In the genomic region with DNA sequence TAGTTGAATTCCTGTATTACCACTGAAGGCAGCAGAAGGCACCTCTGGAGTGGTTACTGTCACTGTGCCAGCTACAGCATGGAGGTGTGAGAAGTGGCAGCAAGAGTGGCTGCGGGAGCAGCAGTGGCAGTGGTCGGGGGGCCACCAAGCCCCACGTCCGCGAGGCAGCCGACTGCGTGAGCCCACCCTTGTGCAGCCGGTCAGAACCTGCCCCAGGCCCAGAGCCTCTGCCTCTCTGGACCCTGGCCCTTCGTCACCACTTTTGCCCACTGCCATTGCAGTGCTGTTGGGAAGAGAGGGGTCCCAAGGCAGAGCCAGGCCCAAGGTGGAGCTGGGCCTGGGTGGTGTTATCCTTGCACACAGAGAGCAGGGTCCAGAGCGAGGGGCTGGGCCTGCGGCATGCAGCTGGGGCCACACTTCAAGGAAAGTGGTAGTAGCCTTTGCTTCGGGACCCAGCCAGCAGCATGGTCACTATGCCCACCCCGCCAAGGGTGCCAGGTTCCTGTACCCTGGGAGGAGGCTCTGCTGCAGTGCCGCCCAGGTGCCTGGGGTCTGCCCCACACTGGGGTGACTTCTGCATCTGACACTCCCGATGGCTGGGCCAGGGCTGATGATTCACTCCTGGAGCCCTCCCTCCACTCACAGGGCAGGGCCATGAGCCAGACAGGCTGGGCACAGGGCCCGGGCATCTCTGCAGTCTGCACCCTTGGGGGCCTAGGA, we compare ENCODE assay signal across 24 cellular contexts.
DNase-seq lines count a peak whose midpoint lies in the region; ATAC-seq, FAIRE-seq and TF ChIP-seq lines count a peak whose summit lies in the region.
"Had no signal": no experiment of that assay in that cellular context is flagged by ENCODE, and none has a peak within 500 bp of the region (broad histone marks: within the 10 kb centered on the region; RNA-seq: fewer than 3 reads in every experiment).

No MANE protein-coding gene starts in this region.

- H3K27ac ChIP-seq in H1 (ENCODE audit: low read depth, low read length) (no peak overlapping the region), neuronal stem cell (replicated peaks; ENCODE audit: low read length) (no peak overlapping the region), aorta (ENCODE audit: low read depth in 1 of 2, low read length in 2 of 2) (no peak overlapping the region)
- H3K27ac ChIP-seq: C4-2B, SJSA1 had no signal

- POLR2A ChIA-PET in H1 (lab: Charles Lee; ENCODE audit: partially characterized antibody): no interaction called here

- no peak overlapping the region for H3K4me3 Mint-ChIP-seq in natural killer cell treated with Interleukin-12 subunit alpha and Interleukin-12 subunit beta and Interleukin-15 and Interleukin-18, amount 100 ng/mL, for 72 hours
- no peak overlapping the region for H3K4me3 Mint-ChIP-seq in natural killer cell
- H3K4me3 Mint-ChIP-seq: B cell had no signal

- no peaks in the 10 kb centered on the region for H3K27me3 Mint-ChIP-seq in natural killer cell treated with Interleukin-12 subunit alpha and Interleukin-12 subunit beta and Interleukin-15 and Interleukin-18, amount 100 ng/mL, for 72 hours
- H3K27me3 Mint-ChIP-seq in natural killer cell (ENCODE audit: low read depth in 2 of 2): no peaks in the 10 kb centered on the region
- H3K27me3 Mint-ChIP-seq: B cell had no signal

- no peaks in the 10 kb centered on the region for H3K27me3 ChIP-seq in H1 (replicated peaks in 1 of 4; ENCODE audit: control insufficient read depth in 3 of 4, extremely low read depth in 1 of 4, insufficient read depth in 3 of 4, low read length in 3 of 4)
- no peaks in the 10 kb centered on the region for H3K27me3 ChIP-seq in neuronal stem cell (ENCODE audit: control insufficient read depth in 3 of 3, insufficient read depth in 3 of 3, low read depth in 1 of 3, low read length in 3 of 3)
- H3K27me3 ChIP-seq in aorta (ENCODE audit: control insufficient read depth in 1 of 2, insufficient read depth in 2 of 2, low read length in 1 of 2): no peaks in the 10 kb centered on the region
- H3K27me3 ChIP-seq: SJSA1 had no signal

- no peak overlapping the region for H2BK5ac ChIP-seq in H1 (ENCODE audit: low read depth, low read length)
- H2BK5ac ChIP-seq in neuronal stem cell (ENCODE audit: low read length): no peak overlapping the region

- H4K91ac ChIP-seq in H1 (replicated peaks; ENCODE audit: insufficient read length, low read length) (no peak overlapping the region), neuronal stem cell (ENCODE audit: low read depth, low read length, poor library complexity) (no peak overlapping the region)

- H4K8ac ChIP-seq in H1 (ENCODE audit: extremely low read depth, insufficient read depth, low read length) (peak overlapping the region; percentile 80), neuronal stem cell (ENCODE audit: low read depth, low read length) (peak overlapping the region; percentile 82)

- no peaks in the 10 kb centered on the region for H3K23me2 ChIP-seq in H1 (ENCODE audit: low read depth, low read length)

- FAIRE-seq in H1 (lab: Jason Lieb, UNC): no peak
- FAIRE-seq: GM12892 had no signal

- intact Hi-C loops in natural killer cell (cut with micrococcal nuclease): no loop called here
- intact Hi-C loops in aorta (cut with DNase I): no loop called here

- H3K4me3 ChIP-seq in H1 (ENCODE audit: extremely low read depth in 1 of 4, insufficient read depth in 2 of 4, low read depth in 3 of 4, low read length in 4 of 4) (no peak overlapping the region), neuronal stem cell (ENCODE audit: low read length in 2 of 2) (peak overlapping the region in 1 of 2 donors; percentile 16), aorta (ENCODE audit: low read length in 2 of 2) (no peak overlapping the region)
- H3K4me3 ChIP-seq: SJSA1 had no signal

- TF ChIP-seq POLR2A in H1 (IDR thresholded peaks at IDR 0.05; ENCODE audit: control extremely low read depth in 1 of 2, low read depth in 2 of 2, low read length in 2 of 2): no peak

- no peak overlapping the region for H3K23ac ChIP-seq in H1 (ENCODE audit: insufficient read length)
- H3K23ac ChIP-seq in neuronal stem cell (ENCODE audit: low read depth, low read length, poor library complexity): peak overlapping the region; percentile 65

- no peak overlapping the region for H3K9ac ChIP-seq in H1 (replicated peaks in 1 of 4; ENCODE audit: extremely low read depth in 1 of 4, low read depth in 3 of 4, low read length in 3 of 4)
- no peak overlapping the region for H3K9ac ChIP-seq in neuronal stem cell (ENCODE audit: low read depth, low read length, poor library complexity)

- no peaks in the 10 kb centered on the region for H3K36me3 ChIP-seq in H1 (ENCODE audit: control insufficient read depth in 2 of 4, insufficient read depth in 4 of 4, low read length in 3 of 4)
- H3K36me3 ChIP-seq in neuronal stem cell (replicated peaks in 1 of 2; ENCODE audit: control insufficient read depth in 2 of 2, insufficient read depth in 2 of 2, low read length in 2 of 2): no peaks in the 10 kb centered on the region
- H3K36me3 ChIP-seq in aorta (ENCODE audit: control insufficient read depth in 1 of 2, insufficient read depth in 2 of 2, low read length in 1 of 2): no peaks in the 10 kb centered on the region
- H3K36me3 ChIP-seq: SJSA1 had no signal

- no peak for TF ChIP-seq RAD21 in H1 (IDR thresholded peaks at IDR 0.05 in 1 of 2, conservative IDR thresholded peaks at IDR 0.05 in 1 of 2; ENCODE audit: low read depth in 2 of 2, low read length in 2 of 2)

- CTCF ChIA-PET in H1 (lab: Charles Lee; ENCODE audit: partially characterized antibody): no interaction called here

- H3K27ac Mint-ChIP-seq in natural killer cell treated with Interleukin-12 subunit alpha and Interleukin-12 subunit beta and Interleukin-15 and Interleukin-18, amount 100 ng/mL, for 72 hours: no peak overlapping the region
- no peak overlapping the region for H3K27ac Mint-ChIP-seq in natural killer cell
- H3K27ac Mint-ChIP-seq: B cell had no signal

- H2BK15ac ChIP-seq in H1 (ENCODE audit: low read length): no peak overlapping the region
- no peak overlapping the region for H2BK15ac ChIP-seq in neuronal stem cell (ENCODE audit: low read length)

- TF ChIP-seq CTCF in natural killer cell (IDR thresholded peaks at IDR 0.05) (no peak), H1 (IDR thresholded peaks at IDR 0.05; ENCODE audit: control extremely low read depth in 1 of 3, insufficient read depth in 1 of 3, low read depth in 1 of 3, low read length in 3 of 3) (no peak)

- H2BK12ac ChIP-seq in H1 (ENCODE audit: low read depth, low read length) (no peak overlapping the region), neuronal stem cell (ENCODE audit: low read length) (no peak overlapping the region)

- no peak overlapping the region for H3K14ac ChIP-seq in H1 (ENCODE audit: insufficient read length)
- H3K14ac ChIP-seq in neuronal stem cell (ENCODE audit: low read length): no peak overlapping the region

- H3K79me1 ChIP-seq in H1 (ENCODE audit: low read depth, low read length) (no peaks in the 10 kb centered on the region), neuronal stem cell (ENCODE audit: low read depth, low read length) (no peaks in the 10 kb centered on the region)

- no peak overlapping the region for H3K4ac ChIP-seq in H1 (replicated peaks; ENCODE audit: insufficient read length, low read depth, low read length)
- H3K4ac ChIP-seq in neuronal stem cell (ENCODE audit: low read length): no peak overlapping the region

- H2AFZ ChIP-seq in H1 (ENCODE audit: low read length): peak overlapping the region; percentile 62; the same call in 1 of the 2 replicates
- no peak overlapping the region for H2AFZ ChIP-seq in neuronal stem cell (ENCODE audit: low read length)

- H3K79me2 ChIP-seq in H1 (ENCODE audit: control insufficient read depth in 1 of 2, insufficient read depth in 2 of 2, low read length in 2 of 2): no peaks in the 10 kb centered on the region

- H2BK20ac ChIP-seq in H1 (ENCODE audit: low read length): no peak overlapping the region

- no peak overlapping the region for H2AK5ac ChIP-seq in H1 (ENCODE audit: low read depth, low read length)
- H2AK5ac ChIP-seq in neuronal stem cell (ENCODE audit: low read depth, low read length): peak overlapping the region; percentile 74

- H3K18ac ChIP-seq in H1 (ENCODE audit: extremely low read depth, low read length): no peak overlapping the region
- H3K18ac ChIP-seq in neuronal stem cell (ENCODE audit: low read length): peak overlapping the region; percentile 48

- no peaks in the 10 kb centered on the region for H3K4me1 Mint-ChIP-seq in natural killer cell treated with Interleukin-12 subunit alpha and Interleukin-12 subunit beta and Interleukin-15 and Interleukin-18, amount 100 ng/mL, for 72 hours (ENCODE audit: low read depth in 2 of 2)
- H3K4me1 Mint-ChIP-seq in natural killer cell: no peaks in the 10 kb centered on the region
- H3K4me1 Mint-ChIP-seq: B cell had no signal

- H3K9me3 ChIP-seq in H1 (ENCODE audit: insufficient read depth in 2 of 2, low read depth in 1 of 2, low read length in 1 of 2) (no peaks in the 10 kb centered on the region), neuronal stem cell (replicated peaks in 1 of 2; ENCODE audit: control insufficient read depth in 2 of 2, insufficient read depth in 1 of 2, low read depth in 1 of 2, low read length in 2 of 2) (peaks cover 0 to 2% of the 10 kb centered on the region in 2 donors), aorta (ENCODE audit: control insufficient read depth, low read length) (no peaks in the 10 kb centered on the region)

- H2BK120ac ChIP-seq in H1 (replicated peaks; ENCODE audit: low read depth, low read length): no peak overlapping the region
- no peak overlapping the region for H2BK120ac ChIP-seq in neuronal stem cell (ENCODE audit: low read depth, low read length)

- H4K20me1 ChIP-seq in H1 (replicated peaks in 1 of 2; ENCODE audit: control insufficient read depth in 1 of 2, insufficient read depth in 2 of 2, low read length in 2 of 2): no peaks in the 10 kb centered on the region

- peak; percentile 60 for DNase-seq in natural killer cell treated with Interleukin-12 subunit alpha and Interleukin-12 subunit beta and Interleukin-15 and Interleukin-18, amount 100 ng/mL, for 72 hours (ENCODE audit: low spot score)
- DNase-seq in natural killer cell (no peak), H1 (ENCODE audit: low read depth in 1 of 2, low spot score in 2 of 2) (no peak), neuronal stem cell (ENCODE audit: low spot score) (no peak), aorta (peak; percentile 22 to 57), hippocampal formation (lab: John Stamatoyannopoulos, UW) (no peak)
- DNase-seq: Calu3; DMS79 treated with DMSO at 0.1 percent for 48 hours; GF-D8; H7; KBM-7; NCI-H1105 treated with DMSO at 0.1 percent for 48 hours; NCI-H2029 treated with DMSO at 0.1 percent for 48 hours; NCI-H446 treated with DMSO at 0.1 percent for 48 hours; NCI-H526; NCI-H82; NK-92 treated with Interleukin-12 subunit alpha and Interleukin-12 subunit beta, amount 100 ng/mL, for 24 hours; PC-3 had no signal

- H3K36me3 Mint-ChIP-seq in natural killer cell treated with Interleukin-12 subunit alpha and Interleukin-12 subunit beta and Interleukin-15 and Interleukin-18, amount 100 ng/mL, for 72 hours: no peaks in the 10 kb centered on the region
- H3K36me3 Mint-ChIP-seq in natural killer cell: peaks cover under 1% of the 10 kb centered on the region

- peak; percentile 20 to 52 for ATAC-seq in natural killer cell treated with Interleukin-12 subunit alpha and Interleukin-12 subunit beta and Interleukin-15 and Interleukin-18, amount 100 ng/mL, for 72 hours
- ATAC-seq in natural killer cell (no peak), aorta (ENCODE audit: low FRiP score) (peak; percentile 49), HG02884 (IDR thresholded peaks at IDR 0.05; ENCODE audit: unreplicated experiment) (no peak), GM19324 (IDR thresholded peaks at IDR 0.05; ENCODE audit: low FRiP score, unreplicated experiment) (no peak)
- ATAC-seq: PC-3 had no signal

- 87% methylated on average over 15 of the region's 16 CpGs; no CpG with 5 or more reads in 1 of the 2 experiments for WGBS in H1 (ENCODE audit: extremely low coverage in 1 of 2, insufficient coverage in 1 of 2, insufficient read length in 1 of 2, insufficient replicate concordance in 2 of 2, low coverage in 1 of 2, low lambda C conversion rate in 2 of 2, missing lambda C conversion rate in 1 of 2), 2 experiments
- no CpG with 5 or more reads among the region's 16 CpGs for WGBS in neuronal stem cell (ENCODE audit: extremely low coverage in 2 of 2, insufficient read length in 2 of 2, insufficient replicate concordance in 1 of 2), 2 donors
- 88 to 93% methylated on average over 16 of the region's 16 CpGs for WGBS in aorta, 2 donors

- TF ChIP-seq EP300 in H1 (IDR thresholded peaks at IDR 0.05; ENCODE audit: borderline replicate concordance in 1 of 2, low read depth in 2 of 2, low read length in 2 of 2): no peak

- no peak overlapping the region for H4K5ac ChIP-seq in H1 (ENCODE audit: insufficient read length, low read depth, low read length)

- H3K4me1 ChIP-seq in H1 (replicated peaks in 1 of 4; ENCODE audit: control insufficient read depth in 3 of 4, insufficient read depth in 4 of 4, low read length in 3 of 4) (no peaks in the 10 kb centered on the region), neuronal stem cell (ENCODE audit: control insufficient read depth in 2 of 2, insufficient read depth in 1 of 2, low read depth in 1 of 2, low read length in 2 of 2) (no peaks in the 10 kb centered on the region), aorta (ENCODE audit: control insufficient read depth in 1 of 2, insufficient read depth in 2 of 2, low read length in 2 of 2) (no peaks in the 10 kb centered on the region)
- H3K4me1 ChIP-seq: SJSA1 had no signal

- no peak overlapping the region for H3K4me2 ChIP-seq in H1 (ENCODE audit: insufficient read depth in 1 of 2, low read depth in 2 of 2, low read length in 2 of 2)
- no peak overlapping the region for H3K4me2 ChIP-seq in neuronal stem cell (ENCODE audit: insufficient read depth, low read length, poor library complexity, severe bottlenecking)

- H3K9me3 Mint-ChIP-seq in natural killer cell treated with Interleukin-12 subunit alpha and Interleukin-12 subunit beta and Interleukin-15 and Interleukin-18, amount 100 ng/mL, for 72 hours: peaks cover 7% of the 10 kb centered on the region
- peaks cover 2 to 10% of the 10 kb centered on the region in 2 donors for H3K9me3 Mint-ChIP-seq in natural killer cell

- no peak overlapping the region for H3K56ac ChIP-seq in H1 (replicated peaks; ENCODE audit: insufficient read length, low read depth, low read length)

Comparison
In these comparisons a context has a peak if more than half of its experiments do, and no peak if none do; other contexts are left out.
1. ATAC-seq: peak in natural killer cell treated with Interleukin-12 subunit alpha and Interleukin-12 subunit beta and Interleukin-15 and Interleukin-18, amount 100 ng/mL, for 72 hours (2 of 2) and aorta (single experiment); none in natural killer cell (0 of 3), HG02884 (single experiment) and GM19324 (single experiment).
2. DNase-seq: peak in natural killer cell treated with Interleukin-12 subunit alpha and Interleukin-12 subunit beta and Interleukin-15 and Interleukin-18, amount 100 ng/mL, for 72 hours (single experiment) and aorta (2 of 2); none in natural killer cell (single experiment), H1 (0 of 2), neuronal stem cell (single experiment) and hippocampal formation (0 of 2).